ENCODE assay signal across 14 cellular contexts in genomic region chr18:21629089-21629832, GRCh38. TPM values are rescaled to one million over a fixed set of nuclear protein-coding genes. Genes with fewer than 3 reads are reported as not detected.
DNase-seq lines count a peak whose midpoint lies in the region; ATAC-seq, FAIRE-seq and TF ChIP-seq lines count a peak whose summit lies in the region.
"Had no signal": no experiment of that assay in that cellular context is flagged by ENCODE, and none has a peak within 500 bp of the region (broad histone marks: within the 10 kb centered on the region; RNA-seq: fewer than 3 reads in every experiment).

No MANE protein-coding gene starts in this region.

- no peak overlapping the region for H2AFZ ChIP-seq in K562 (ENCODE audit: low read depth, low read length)

- no peak overlapping the region for H3K4me2 ChIP-seq in K562 (ENCODE audit: insufficient read depth, low read length)

- no peak for TF ChIP-seq EP300 in K562 (IDR thresholded peaks at IDR 0.05; ENCODE audit: low read length)

- WGBS in K562 (ENCODE audit: insufficient coverage, low coverage, missing lambda C conversion rate) = 89% methylated on average over 8 of the region's 9 CpGs

- no peak overlapping the region for H3K4me3 ChIP-seq in K562

- TF ChIP-seq CTCF in K562 (IDR thresholded peaks at IDR 0.05 in 2 of 3, conservative IDR thresholded peaks at IDR 0.05 in 1 of 3; ENCODE audit: insufficient read depth in 2 of 3, low read depth in 1 of 3, low read length in 3 of 3) = no peak

- peak overlapping the region; percentile 18; the same call in 1 of the 3 replicates for H3K27ac ChIP-seq in K562 (ENCODE audit: extremely low read depth, low read depth, low read length)
- H3K27ac ChIP-seq: neutrophil had no signal

- TSS peak; percentile 14 for BruUV-seq in K562 (replicated peaks; lab: Mats Ljungman, UMichigan)

- ATAC-seq in GM18508 (IDR thresholded peaks at IDR 0.05; ENCODE audit: insufficient read depth, unreplicated experiment) = peak; percentile 85
- peak; percentile 93 for ATAC-seq in GM21367 (IDR thresholded peaks at IDR 0.05; ENCODE audit: unreplicated experiment)
- peak; percentile 95 for ATAC-seq in HG03108 (IDR thresholded peaks at IDR 0.05; ENCODE audit: unreplicated experiment)
- no peak for ATAC-seq in K562
- ATAC-seq in left ventricle myocardium superior = no peak
- ATAC-seq: HepG2 had no signal

- POLR2A ChIA-PET in K562 (lab: Yijun Ruan, JAX) = interaction anchor here (0.7 to 1.2 kb wide), 2 partner anchors 12 to 13 kb away, joined by 3 to 5 read pairs; no protein-coding TSS in a partner anchor

- H3K79me2 ChIP-seq in K562 (ENCODE audit: control insufficient read depth, insufficient read depth, low read length) = peaks cover 31% of the 10 kb centered on the region

- no peaks in the 10 kb centered on the region for H3K9me1 ChIP-seq in K562 (ENCODE audit: control insufficient read depth, insufficient read depth, low read length)

- no peak for DNase-seq in K562 (ENCODE audit: extremely low read depth in 1 of 4, low spot score in 3 of 4)
- no peak for DNase-seq in cerebellar cortex (ENCODE audit: low spot score)
- DNase-seq in left ventricle myocardium superior = no peak
- no peak for DNase-seq in epidermal melanocyte (ENCODE audit: insufficient read length, low spot score)
- no peak for DNase-seq in dedifferentiated amniotic fluid mesenchymal stem cell (ENCODE audit: extremely low spot score)
- DNase-seq: activated CD4-positive, alpha-beta T cell treated with anti-CD3 and anti-CD28 coated beads for 1 hour; cerebellar nuclear complex; GDM1; NCI-H82 had no signal

- H4K20me1 ChIP-seq in K562 (replicated peaks; ENCODE audit: control insufficient read depth, insufficient read depth, low read length) = no peaks in the 10 kb centered on the region; the same call in 1 of the 2 replicates

- no peak for FAIRE-seq in K562 (lab: Jason Lieb, UNC)
- FAIRE-seq: HepG2 had no signal

- H3K4me1 ChIP-seq in K562 (replicated peaks in 1 of 2; ENCODE audit: control insufficient read depth in 2 of 2, insufficient read depth in 2 of 2, low read length in 2 of 2) = no peaks in the 10 kb centered on the region; a peak in 1 of 5 replicates

- no peaks in the 10 kb centered on the region for H3K9me3 ChIP-seq in K562 (replicated peaks; ENCODE audit: control insufficient read depth, insufficient read depth, low read depth, low read length)
- H3K9me3 ChIP-seq: neutrophil had no signal

- TF ChIP-seq RAD21 in K562 (CRISPR knock-in tag; conservative IDR thresholded peaks at IDR 0.05 in 1 of 2, IDR thresholded peaks at IDR 0.05 in 1 of 2) = no peak

- peak; percentile 33; the same call in 1 of the 2 replicates for TF ChIP-seq POLR2A in K562 (conservative IDR thresholded peaks at IDR 0.05)

- intact Hi-C loops in K562 (cut with micrococcal nuclease) = no loop called here
- intact Hi-C loops in left ventricle myocardium superior (cut with micrococcal nuclease) = no loop called here

- no peaks in the 10 kb centered on the region for H3K27me3 ChIP-seq in K562 (ENCODE audit: control insufficient read depth in 2 of 2, insufficient read depth in 2 of 2, low read length in 2 of 2)
- H3K27me3 ChIP-seq: neutrophil had no signal

- H3K36me3 ChIP-seq in K562 (ENCODE audit: control insufficient read depth, insufficient read depth, low read length) = peaks cover 85% of the 10 kb centered on the region

- no peak overlapping the region for H3K9ac ChIP-seq in K562 (ENCODE audit: insufficient read depth in 1 of 2, low read depth in 2 of 2, low read length in 2 of 2)

- CTCF ChIA-PET in K562 (lab: Yijun Ruan, JAX; ENCODE audit: low intra/inter-chr PET ratio) = no interaction called here

- in situ Hi-C loops in K562 (cut with MboI) = no loop called here

TF ChIP-seq in K562, 482 proteins besides CTCF, POLR2A, EP300 and RAD21 (continues in another document):
- TF ChIP-seq ZNF232 (CRISPR knock-in tag; IDR thresholded peaks at IDR 0.05) (no peak), SNAPC5 (CRISPR knock-in tag; IDR thresholded peaks at IDR 0.05) (no peak), ELF4 (CRISPR knock-in tag; IDR thresholded peaks at IDR 0.05) (no peak), SRSF1 (IDR thresholded peaks at IDR 0.05; ENCODE audit: low read depth, low read length) (no peak), ZBTB9 (CRISPR knock-in tag; IDR thresholded peaks at IDR 0.05) (no peak), YY1 (IDR thresholded peaks at IDR 0.05; ENCODE audit: borderline replicate concordance in 1 of 3, control insufficient read depth in 1 of 3, extremely low read depth in 1 of 3, insufficient read depth in 3 of 3, insufficient read length in 1 of 3, insufficient replicate concordance in 2 of 3, low read depth in 1 of 3, low read length in 2 of 3) (no peak), TFAM (CRISPR knock-in tag; conservative IDR thresholded peaks at IDR 0.05) (no peak), CBX5 (IDR thresholded peaks at IDR 0.05; ENCODE audit: borderline replicate concordance, low read depth) (no peak)
- TF ChIP-seq, protein P1, sequence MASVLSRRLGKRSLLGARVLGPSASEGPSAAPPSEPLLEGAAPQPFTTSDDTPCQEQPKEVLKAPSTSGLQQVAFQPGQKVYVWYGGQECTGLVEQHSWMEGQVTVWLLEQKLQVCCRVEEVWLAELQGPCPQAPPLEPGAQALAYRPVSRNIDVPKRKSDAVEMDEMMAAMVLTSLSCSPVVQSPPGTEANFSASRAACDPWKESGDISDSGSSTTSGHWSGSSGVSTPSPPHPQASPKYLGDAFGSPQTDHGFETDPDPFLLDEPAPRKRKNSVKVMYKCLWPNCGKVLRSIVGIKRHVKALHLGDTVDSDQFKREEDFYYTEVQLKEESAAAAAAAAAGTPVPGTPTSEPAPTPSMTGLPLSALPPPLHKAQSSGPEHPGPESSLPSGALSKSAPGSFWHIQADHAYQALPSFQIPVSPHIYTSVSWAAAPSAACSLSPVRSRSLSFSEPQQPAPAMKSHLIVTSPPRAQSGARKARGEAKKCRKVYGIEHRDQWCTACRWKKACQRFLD (CRISPR knock-in tag; IDR thresholded peaks at IDR 0.05) = no peak

RNA-seq across cellular contexts. Expression of gene SNRPD1, which starts 17.1 kb away (rescaled TPM):
- total RNA-seq in K562 (2011; cell fraction: chromatin; rRNA removed; ENCODE audit: low replicate concordance) = 10.6 and 18.6 TPM in 2 replicates
- 11.3 and 12.9 TPM in 2 replicates for total RNA-seq in K562 (2011; cell fraction: nucleolus; rRNA removed)
- 17.5 and 29.5 TPM in 2 replicates for total RNA-seq in K562 (2011; cell fraction: nucleoplasm; rRNA removed)
- total RNA-seq in K562 (2014; rRNA removed) (213 and 217 TPM in 2 replicates), K562 (2014; rRNA removed; fragmentation: Illumina TruSeq; extraction: Trizol) (340 and 396 TPM in 2 replicates), K562 (2015; rRNA removed; fragmentation: Illumina TruSeq; extraction: Trizol) (296 and 350 TPM in 2 replicates), K562 (2021) (179 and 186 TPM in 2 replicates), left ventricle myocardium superior (22.6 TPM)
- polyA plus RNA-seq in K562 (2011; rRNA removed) (173 and 230 TPM in 2 replicates), K562 (2014; fragmentation: Illumina TruSeq; extraction: Trizol) (231 and 284 TPM in 2 replicates), K562 (2014; fragmentation: Nextera tagmentation; extraction: Ambion mirVana) (1,000 to 10,000 TPM in 1 of 2 experiments, 100 to 1,000 TPM in 1; 960 to 1,063 TPM), K562 (2014; rRNA removed) (285 and 313 TPM in 2 replicates)
- 34.2 and 93.4 TPM in 2 replicates for polyA plus RNA-seq in K562 (2011; cell fraction: cytosol; rRNA removed)
- 7.3 and 10.7 TPM in 2 replicates for polyA plus RNA-seq in K562 (2011; cell fraction: nucleus; rRNA removed)
- 86.4 and 150 TPM in 2 replicates for polyA plus RNA-seq in K562 (2012)
- polyA minus RNA-seq in K562 (2011; rRNA and poly(A)+ RNA removed) = 76.9 and 95.2 TPM in 2 replicates
- 45.0 and 45.5 TPM in 2 replicates for polyA minus RNA-seq in K562 (2011; cell fraction: cytosol; rRNA and poly(A)+ RNA removed)
- polyA minus RNA-seq in K562 (2011; cell fraction: nucleus; rRNA and poly(A)+ RNA removed) = 7.0 and 18.4 TPM in 2 replicates

RNA-seq across cellular contexts. Expression of gene ESCO1, which starts 28.8 kb away (rescaled TPM):
- 13.8 and 37.5 TPM in 2 replicates for total RNA-seq in K562 (2011; cell fraction: chromatin; rRNA removed; ENCODE audit: low replicate concordance)
- 11.3 and 14.6 TPM in 2 replicates for total RNA-seq in K562 (2011; cell fraction: nucleolus; rRNA removed)
- 17.2 and 25.9 TPM in 2 replicates for total RNA-seq in K562 (2011; cell fraction: nucleoplasm; rRNA removed)
- total RNA-seq in K562 (2014; rRNA removed) (17.1 and 19.8 TPM in 2 replicates), K562 (2014; rRNA removed; fragmentation: Illumina TruSeq; extraction: Trizol) (29.9 and 34.5 TPM in 2 replicates), K562 (2015; rRNA removed; fragmentation: Illumina TruSeq; extraction: Trizol) (26.7 and 31.3 TPM in 2 replicates), K562 (2021) (19.6 TPM in 2 replicates), left ventricle myocardium superior (10.1 TPM)
- polyA plus RNA-seq in K562 (2011; rRNA removed) (12.4 and 15.0 TPM in 2 replicates), K562 (2014; fragmentation: Illumina TruSeq; extraction: Trizol) (20.5 and 24.1 TPM in 2 replicates), K562 (2014; fragmentation: Nextera tagmentation; extraction: Ambion mirVana) (10 to 100 TPM; 15.6 to 22.6 TPM), K562 (2014; rRNA removed) (15.7 and 16.7 TPM in 2 replicates)
- 2.7 and 5.3 TPM in 2 replicates for polyA plus RNA-seq in K562 (2011; cell fraction: cytosol; rRNA removed)
- polyA plus RNA-seq in K562 (2011; cell fraction: nucleus; rRNA removed) = 9.9 and 11.7 TPM in 2 replicates
- 14.2 and 18.1 TPM in 2 replicates for polyA plus RNA-seq in K562 (2012)
- 20.8 and 29.1 TPM in 2 replicates for polyA minus RNA-seq in K562 (2011; rRNA and poly(A)+ RNA removed)
- 12.1 and 12.5 TPM in 2 replicates for polyA minus RNA-seq in K562 (2011; cell fraction: cytosol; rRNA and poly(A)+ RNA removed)
- polyA minus RNA-seq in K562 (2011; cell fraction: nucleus; rRNA and poly(A)+ RNA removed) = 8.5 and 18.5 TPM in 2 replicates

Comparison
In these comparisons a context has a peak if more than half of its experiments do, and no peak if none do; other contexts are left out.
1. ATAC-seq: peak in GM18508 (single experiment), GM21367 (single experiment) and HG03108 (single experiment); none in K562 (single experiment) and left ventricle myocardium superior (single experiment).